ENCODE assay signal across 1 cellular context in genomic region chr2:199439542-199439941, GRCh38.
TF ChIP-seq lines count a peak whose summit lies in the region.

No MANE protein-coding gene starts in this region.

TF ChIP-seq in WTC11, 78 proteins besides CTCF, POLR2A, EP300 and RAD21 (continued from another document):
- TF ChIP-seq, protein P1, sequence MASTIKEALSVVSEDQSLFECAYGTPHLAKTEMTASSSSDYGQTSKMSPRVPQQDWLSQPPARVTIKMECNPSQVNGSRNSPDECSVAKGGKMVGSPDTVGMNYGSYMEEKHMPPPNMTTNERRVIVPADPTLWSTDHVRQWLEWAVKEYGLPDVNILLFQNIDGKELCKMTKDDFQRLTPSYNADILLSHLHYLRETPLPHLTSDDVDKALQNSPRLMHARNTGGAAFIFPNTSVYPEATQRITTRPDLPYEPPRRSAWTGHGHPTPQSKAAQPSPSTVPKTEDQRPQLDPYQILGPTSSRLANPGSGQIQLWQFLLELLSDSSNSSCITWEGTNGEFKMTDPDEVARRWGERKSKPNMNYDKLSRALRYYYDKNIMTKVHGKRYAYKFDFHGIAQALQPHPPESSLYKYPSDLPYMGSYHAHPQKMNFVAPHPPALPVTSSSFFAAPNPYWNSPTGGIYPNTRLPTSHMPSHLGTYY (CRISPR knock-in tag; IDR thresholded peaks at IDR 0.05) = no peak
